ENCODE assay signal across 8 cellular contexts in the genomic region with DNA sequence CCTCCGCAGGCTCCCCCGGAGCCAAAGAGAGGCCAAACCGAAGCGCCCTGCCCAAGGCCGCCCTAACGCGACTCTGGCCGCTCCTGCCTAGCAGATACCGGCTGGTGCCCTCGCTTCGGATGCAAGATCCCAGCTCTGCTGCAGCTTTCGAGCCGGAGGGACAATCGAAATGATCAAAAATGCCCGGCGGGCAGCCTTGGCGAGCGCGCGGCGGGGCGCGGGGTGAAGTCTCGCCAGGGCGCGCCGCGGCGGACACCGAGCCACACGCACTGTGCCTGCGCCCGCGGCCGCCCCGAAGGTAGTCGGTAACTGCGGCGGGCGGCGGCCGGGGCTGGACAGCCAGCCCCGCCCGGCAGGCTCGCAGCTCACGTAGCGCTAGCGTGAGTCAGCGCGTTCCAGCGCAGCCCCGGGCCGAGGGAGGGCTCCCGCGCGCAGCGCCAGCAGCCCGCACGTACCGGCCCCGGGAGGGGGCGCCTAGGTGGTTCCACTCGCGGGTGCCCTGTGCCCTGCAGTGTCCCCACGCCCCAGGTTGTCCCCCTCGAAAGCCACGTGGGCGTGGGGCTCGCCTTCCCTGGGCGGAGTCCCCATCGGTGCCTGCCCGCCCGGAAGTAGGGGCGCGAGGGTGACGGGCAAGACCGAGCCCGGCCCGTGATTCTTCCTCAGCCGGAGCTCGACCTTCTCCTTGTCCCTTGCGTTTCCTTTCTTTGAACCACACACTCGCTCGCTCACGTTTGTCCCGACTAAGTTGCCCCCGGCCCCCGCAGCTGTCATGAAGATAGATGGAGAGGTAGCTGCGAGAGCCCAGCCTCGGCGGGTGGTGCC.
DNase-seq lines count a peak whose midpoint lies in the region; ATAC-seq and TF ChIP-seq lines count a peak whose summit lies in the region.

No MANE protein-coding gene starts in this region.

- peak; percentile 29 for TF ChIP-seq POLR2A in erythroblast (IDR thresholded peaks at IDR 0.05; ENCODE audit: low read length)

- peak; percentile 84 for ATAC-seq in HG02798 (IDR thresholded peaks at IDR 0.05; ENCODE audit: poor library complexity, unreplicated experiment)

- DNase-seq in activated gamma-delta T cell treated with Interleukin-2 at 50 U/mL for 16 hours (peak; percentile 45), activated gamma-delta T cell (lab: John Stamatoyannopoulos, UW) (no peak), NCI-H226 (peak; percentile 77), erythroblast (lab: John Stamatoyannopoulos, UW) (peak; percentile 83 to 88), middle frontal gyrus (ENCODE audit: extremely low spot score, low spot score) (peak; percentile 33)
- peak; percentile 51 for DNase-seq in activated CD8-positive, alpha-beta memory T cell treated with anti-CD3 and anti-CD28 coated beads, Interleukin-2, amount 50 U/mL, for 4 hours
- peak; percentile 36 to 45 for DNase-seq in stimulated activated CD8-positive, alpha-beta memory T cell treated with anti-CD3 and anti-CD28 coated beads, Interleukin-15, amount 100 ng/mL, for 48 hours (ENCODE audit: low read depth in 2 of 2)
